7 cellular contexts compared by ENCODE assay signal in genomic region chr1:167199656-167200055, GRCh38.
"Had no signal": no experiment of that assay in that cellular context is flagged by ENCODE, and none has a peak within 500 bp of the region (broad histone marks: within the 10 kb centered on the region; RNA-seq: fewer than 3 reads in every experiment).

No MANE protein-coding gene starts in this region.

- H3K9me3 ChIP-seq: HAP-1 had no signal

- H2AFZ ChIP-seq: GM23248 had no signal

- H3K4me3 ChIP-seq: GM23248, HAP-1 had no signal

- H3K27ac ChIP-seq: GM23248, HL-60 had no signal

- DNase-seq: GM23248, GOT3, H7, HFFc6 had no signal

- H3K4me3 Mint-ChIP-seq: HFFc6, IgD-negative memory B cell had no signal

- H3K36me3 ChIP-seq: HAP-1 had no signal

- H3K9ac ChIP-seq: GM23248 had no signal

- H3K27ac Mint-ChIP-seq: HFFc6, IgD-negative memory B cell had no signal

- H3K9me3 Mint-ChIP-seq: HFFc6, IgD-negative memory B cell had no signal
